In the genomic region with DNA sequence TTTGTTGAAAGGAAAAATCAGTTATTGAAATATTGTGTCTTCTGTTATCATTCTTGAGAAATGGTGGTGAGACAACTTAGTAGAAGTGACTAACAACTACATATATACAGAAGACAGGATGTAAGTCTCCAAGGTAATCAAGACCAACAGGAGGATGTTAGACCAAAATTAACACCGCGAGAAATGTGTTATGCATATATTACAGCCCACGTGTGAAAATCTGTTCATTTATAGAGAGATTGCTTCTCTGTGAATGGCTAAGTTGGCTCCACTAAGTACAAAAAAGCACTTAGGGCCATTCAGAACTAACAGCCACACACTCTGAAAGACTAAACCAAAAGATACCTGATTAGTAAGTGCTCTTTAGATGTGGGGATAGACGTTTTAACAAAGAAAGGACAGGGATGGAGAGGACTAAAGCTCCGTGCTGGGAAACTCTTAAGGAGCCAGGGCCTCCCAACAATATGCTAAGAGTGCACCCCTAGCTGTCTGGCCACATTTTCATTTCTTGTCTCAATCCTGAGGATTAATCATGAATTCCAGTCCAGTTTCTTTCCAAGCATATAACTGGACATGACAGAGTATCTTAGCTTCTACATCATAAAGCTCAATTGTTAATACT, we compare ENCODE assay signal across 10 cellular contexts. TPM values are rescaled to one million over a fixed set of nuclear protein-coding genes. Genes with fewer than 3 reads are reported as not detected.
DNase-seq lines count a peak whose midpoint lies in the region; ATAC-seq and TF ChIP-seq lines count a peak whose summit lies in the region.
"Had no signal": no experiment of that assay in that cellular context is flagged by ENCODE, and none has a peak within 500 bp of the region (broad histone marks: within the 10 kb centered on the region; RNA-seq: fewer than 3 reads in every experiment).

No MANE protein-coding gene starts in this region.

- H3K4me3 Mint-ChIP-seq in memory B cell: peak overlapping the region; percentile 73

- H3K4me1 Mint-ChIP-seq in memory B cell: peaks cover 67% of the 10 kb centered on the region

- H3K36me3 Mint-ChIP-seq in memory B cell: peaks cover 19% of the 10 kb centered on the region

- H3K27ac Mint-ChIP-seq in memory B cell: peak overlapping the region; percentile 94

- no peaks in the 10 kb centered on the region for H3K27me3 Mint-ChIP-seq in memory B cell

- intact Hi-C loops in stomach (cut with DNase I; ENCODE audit: low total_unique reads): no loop called here

- H3K27ac ChIP-seq in stomach: no peak overlapping the region

- H3K9me3 Mint-ChIP-seq in memory B cell: peaks cover 2% of the 10 kb centered on the region

- H3K36me3 ChIP-seq in stomach: no peaks in the 10 kb centered on the region

- no peak overlapping the region for H3K4me3 ChIP-seq in stomach

- 76 to 82% (median 78%) methylated on average over 5 of the region's 5 CpGs for WGBS in stomach, 5 donors

- TF ChIP-seq CTCF in stomach (IDR thresholded peaks at IDR 0.05): no peak

- TF ChIP-seq EP300 in stomach (IDR thresholded peaks at IDR 0.05): no peak

- TF ChIP-seq POLR2A in stomach (IDR thresholded peaks at IDR 0.05): no peak

- H3K4me1 ChIP-seq in stomach: no peaks in the 10 kb centered on the region

- H3K9me3 ChIP-seq in stomach: no peaks in the 10 kb centered on the region

- ATAC-seq in GM18508 (IDR thresholded peaks at IDR 0.05; ENCODE audit: insufficient read depth, unreplicated experiment): peak; percentile 49
- peak; percentile 51 for ATAC-seq in GM21528 (IDR thresholded peaks at IDR 0.05; ENCODE audit: low FRiP score, unreplicated experiment)
- peak; percentile 37 for ATAC-seq in HG03469 (IDR thresholded peaks at IDR 0.05; ENCODE audit: unreplicated experiment)
- ATAC-seq in memory B cell (ENCODE audit: low read depth): peak; percentile 28
- ATAC-seq in GM19455 (IDR thresholded peaks at IDR 0.05; ENCODE audit: unreplicated experiment): no peak

- H3K27me3 ChIP-seq in stomach: no peaks in the 10 kb centered on the region

- DNase-seq in memory B cell (ENCODE audit: low spot score in 2 of 2): no peak
- DNase-seq in stomach: no peak
- no peak for DNase-seq in HT-29 (ENCODE audit: low spot score)
- DNase-seq in activated CD4-positive, alpha-beta T cell treated with anti-CD3 and anti-CD28 coated beads, Interleukin-2, amount 50 U/mL, for 48 hours: no peak
- DNase-seq: effector CD4-positive, alpha-beta T cell; kidney glomerular epithelial cell had no signal

RNA-seq across cellular contexts. Expression of a gene that starts 26.5 kb away (rescaled TPM):
- 10 to 100 TPM in 4 of 5 donors, 1 to 10 TPM in 1; 3.5 to 60.0 (median 22.2) TPM for total RNA-seq in stomach
- 1 to 10 TPM; 1.4 to 2.6 (median 2.0) TPM for polyA plus RNA-seq in stomach
- 0.73 and 3.0 TPM in 2 replicates for total RNA-seq in HT-29 (2014; rRNA removed; shearing (Covaris generic))
